Comparison of ENCODE assay signal across 9 cellular contexts in genomic region chr22:19719055-19719482, GRCh38. TPM values are rescaled to one million over a fixed set of nuclear protein-coding genes. Genes with fewer than 3 reads are reported as not detected.
DNase-seq lines count a peak whose midpoint lies in the region; ATAC-seq and TF ChIP-seq lines count a peak whose summit lies in the region.
"Had no signal": no experiment of that assay in that cellular context is flagged by ENCODE, and none has a peak within 500 bp of the region (broad histone marks: within the 10 kb centered on the region; RNA-seq: fewer than 3 reads in every experiment).

No MANE protein-coding gene starts in this region.

- peaks cover 9 to 20% (median 9%) of the 10 kb centered on the region in 3 donors for H3K4me1 Mint-ChIP-seq in T-cell

- H3K27me3 Mint-ChIP-seq in T-cell: peaks cover 14 to 57% of the 10 kb centered on the region in 2 donors

- ATAC-seq in DND-41 (ENCODE audit: insufficient read depth, low read depth) (no peak), T-cell (replicated peaks in 1 of 4) (no peak), gastrocnemius medialis (no peak)

- H3K9me3 ChIP-seq in DND-41 (ENCODE audit: insufficient read depth, low read length, severe bottlenecking): no peaks in the 10 kb centered on the region
- H3K9me3 ChIP-seq in esophagus muscularis mucosa: no peaks in the 10 kb centered on the region
- no peaks in the 10 kb centered on the region for H3K9me3 ChIP-seq in gastrocnemius medialis

- H3K9ac ChIP-seq in DND-41 (ENCODE audit: low read depth, low read length): peak overlapping the region; percentile 77; the same call in 1 of the 2 replicates

- WGBS in esophagus muscularis mucosa: 29% methylated on average over 15 of the region's 31 CpGs

- no peaks in the 10 kb centered on the region for H3K79me2 ChIP-seq in DND-41 (ENCODE audit: insufficient read depth, low read length)

- in situ Hi-C loops in gastrocnemius medialis (cut with MboI; ENCODE audit: low sequenced_read_pairs in 4 of 4) (no loop called here), G401 (cut with HindIII; ENCODE audit: low sequenced_read_pairs) (no loop called here)

- no peak overlapping the region for H2AFZ ChIP-seq in DND-41 (ENCODE audit: low read depth, low read length)

- H3K4me2 ChIP-seq in DND-41 (ENCODE audit: insufficient read depth, low read length): peak overlapping the region; percentile 97

- POLR2A ChIA-PET in T-cell (lab: Charles Lee): no interaction called here

- H3K4me1 ChIP-seq in DND-41 (ENCODE audit: insufficient read depth, low read length) (peaks cover 19% of the 10 kb centered on the region), esophagus muscularis mucosa (peaks cover 57 to 70% (median 58%) of the 10 kb centered on the region in 4 donors), gastrocnemius medialis (peaks cover 4 to 18% of the 10 kb centered on the region in 2 donors)

- H3K27ac ChIP-seq in DND-41 (ENCODE audit: low read length): no peak overlapping the region
- H3K27ac ChIP-seq in esophagus muscularis mucosa (replicated peaks in 1 of 4): peak overlapping the region; percentile 2 to 69 (median 54)
- H3K27ac ChIP-seq in gastrocnemius medialis: peak overlapping the region; percentile 10 to 45 (median 27)

- no peak overlapping the region for H3K27ac Mint-ChIP-seq in T-cell

- H3K4me3 Mint-ChIP-seq in T-cell: peak overlapping the region; percentile 59 to 78 (median 72)

- peak overlapping the region in 1 of 2 experiments; percentile 70; a peak in 1 of 4 replicates for H3K4me3 ChIP-seq in DND-41 (ENCODE audit: low read depth in 1 of 2, low read length in 2 of 2)
- peak overlapping the region; percentile 66 to 86 (median 70) for H3K4me3 ChIP-seq in esophagus muscularis mucosa
- H3K4me3 ChIP-seq in gastrocnemius medialis: peak overlapping the region; percentile 51 to 62 (median 60)

- no peaks in the 10 kb centered on the region for H3K36me3 ChIP-seq in DND-41 (ENCODE audit: insufficient read depth, low read length)
- H3K36me3 ChIP-seq in esophagus muscularis mucosa: peaks cover 0 to 29% (median 26%) of the 10 kb centered on the region in 4 donors
- no peaks in the 10 kb centered on the region for H3K36me3 ChIP-seq in gastrocnemius medialis

- H4K20me1 ChIP-seq in DND-41 (ENCODE audit: insufficient read depth, low read length): no peaks in the 10 kb centered on the region

- H3K27me3 ChIP-seq in DND-41 (ENCODE audit: insufficient read depth, low read length, poor library complexity): no peaks in the 10 kb centered on the region
- H3K27me3 ChIP-seq in esophagus muscularis mucosa: peaks cover 0 to 87% (median 7%) of the 10 kb centered on the region in 4 donors
- peaks cover 0 to 13% (median 7%) of the 10 kb centered on the region in 3 donors for H3K27me3 ChIP-seq in gastrocnemius medialis

- CTCF ChIA-PET in T-cell (lab: Charles Lee): interaction anchor here in 1 of 2 donors (0.5 kb wide), 1 partner anchor 817 kb away, joined by 9 read pairs; no protein-coding TSS in a partner anchor

- TF ChIP-seq CTCF in DND-41 (IDR thresholded peaks at IDR 0.05; ENCODE audit: borderline replicate concordance, extremely low read depth, low read length, poor library complexity, severe bottlenecking) (no peak), esophagus muscularis mucosa (IDR thresholded peaks at IDR 0.05) (no peak), gastrocnemius medialis (IDR thresholded peaks at IDR 0.05 in 4 of 5, conservative IDR thresholded peaks at IDR 0.05 in 1 of 5) (no peak)

- no peak for TF ChIP-seq EP300 in esophagus muscularis mucosa (IDR thresholded peaks at IDR 0.05)

- TF ChIP-seq POLR2A in esophagus muscularis mucosa (IDR thresholded peaks at IDR 0.05; ENCODE audit: low read depth) (no peak), gastrocnemius medialis (IDR thresholded peaks at IDR 0.05) (no peak)

- no peaks in the 10 kb centered on the region for H3K36me3 Mint-ChIP-seq in T-cell

- intact Hi-C loops in esophagus muscularis mucosa (cut with DNase I): no loop called here
- intact Hi-C loops in gastrocnemius medialis (cut with DNase I; ENCODE audit: low total_unique reads): no loop called here

- no peaks in the 10 kb centered on the region for H3K9me3 Mint-ChIP-seq in T-cell

- DNase-seq in DND-41: no peak
- no peak for DNase-seq in T-cell
- DNase-seq in esophagus muscularis mucosa (ENCODE audit: extremely low spot score): no peak
- DNase-seq in gastrocnemius medialis: no peak
- DNase-seq in glomerular visceral epithelial cell (ENCODE audit: extremely low spot score): no peak
- no peak for DNase-seq in G401 (ENCODE audit: low spot score)
- no peak for DNase-seq in dedifferentiated amniotic fluid mesenchymal stem cell (ENCODE audit: extremely low spot score)
- no peak for DNase-seq in occipital lobe (lab: John Stamatoyannopoulos, UW)
- DNase-seq: cerebellar nuclear complex had no signal

RNA-seq across cellular contexts. Expression of gene GP1BB, which starts 4.3 kb away (rescaled TPM):
- total RNA-seq in T-cell (1 to 10 TPM in 1 of 5 donors, under 1 TPM in 4; 0.19 to 2.1 (median 0.36) TPM), esophagus muscularis mucosa (10 to 100 TPM in 1 of 4 donors, 1 to 10 TPM in 3; 1.7 to 16.7 (median 5.7) TPM), gastrocnemius medialis (1 to 10 TPM in 3 of 4 donors, not detected in 1; 1.4 to 3.5 (median 2.3) TPM), occipital lobe (21.8 TPM)
- total RNA-seq in G401 (2014; rRNA removed; shearing (Covaris generic)): 3.2 and 4.7 TPM in 2 replicates

RNA-seq across cellular contexts. Expression of gene SEPTIN5, which starts 4.8 kb away (rescaled TPM):
- 1 to 10 TPM in 3 of 5 donors, under 1 TPM in 2; 0.33 to 3.2 (median 1.2) TPM for total RNA-seq in T-cell
- 10 to 100 TPM in 3 of 4 donors, 1 to 10 TPM in 1; 4.2 to 55.4 (median 20.6) TPM for total RNA-seq in esophagus muscularis mucosa
- total RNA-seq in gastrocnemius medialis: 10 to 100 TPM in 2 of 4 donors, 1 to 10 TPM in 2; 5.0 to 15.9 (median 10.2) TPM
- total RNA-seq in G401 (2014; rRNA removed; shearing (Covaris generic)): 8.3 and 21.4 TPM in 2 replicates
- 167 TPM for total RNA-seq in occipital lobe

RNA-seq across cellular contexts. Expression of gene TBX1, which starts 41.5 kb away (rescaled TPM):
- total RNA-seq in T-cell (under 1 TPM in 1 of 5 donors, not detected in 4; 0.20 TPM), esophagus muscularis mucosa (1 to 10 TPM; 1.4 to 2.5 (median 1.8) TPM), gastrocnemius medialis (10 to 100 TPM; 27.9 to 38.9 (median 36.3) TPM), occipital lobe (0.62 TPM)
- total RNA-seq in G401 (2014; rRNA removed; shearing (Covaris generic)): 15.4 and 32.1 TPM in 2 replicates
